ENCODE assay signal across 8 cellular contexts in the genomic region with DNA sequence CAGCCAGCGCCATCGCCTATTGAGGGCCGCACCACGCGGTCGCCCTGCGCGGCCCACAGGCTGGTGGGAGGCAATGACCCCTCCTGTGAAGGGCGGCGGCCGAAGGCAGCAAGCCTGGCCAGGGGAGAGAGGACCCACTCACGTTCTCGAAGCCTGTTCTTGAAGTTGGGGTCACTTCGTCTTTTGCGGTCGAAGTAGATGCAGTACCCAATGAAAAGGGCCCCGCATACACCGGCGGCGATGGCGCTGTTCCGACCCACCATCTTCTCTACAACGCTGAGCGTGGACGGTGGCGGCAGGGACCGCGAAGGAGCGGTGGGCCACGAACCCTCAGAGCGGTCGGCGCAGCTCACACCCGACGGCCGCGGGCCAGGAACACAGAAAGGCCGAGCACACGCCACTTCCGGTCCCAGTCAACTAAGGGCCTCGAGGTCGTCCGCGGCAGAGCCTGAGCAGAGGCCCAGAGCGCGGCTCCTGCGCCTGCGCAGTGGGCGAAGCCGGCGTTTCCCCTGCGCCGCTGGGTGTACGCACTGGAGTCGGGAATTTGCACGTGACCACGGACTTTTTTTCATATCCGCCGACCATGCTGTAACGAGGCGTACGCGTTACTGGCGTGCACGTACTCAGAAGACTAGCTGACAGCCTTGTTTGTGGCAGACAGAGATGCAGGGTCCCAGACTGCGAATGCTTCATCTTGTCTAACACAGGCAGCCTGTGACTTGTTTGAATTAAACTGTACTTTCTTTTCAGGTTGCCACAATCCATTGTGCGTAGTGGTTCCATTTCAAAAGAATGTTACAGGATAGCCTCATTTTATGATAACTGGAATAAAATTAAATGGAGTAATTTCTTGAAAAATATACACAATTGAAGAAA. TPM values are rescaled to one million over a fixed set of nuclear protein-coding genes. Genes with fewer than 3 reads are reported as not detected.
A peak's percentile ranks its signal among the peaks of the same experiment; 100 is the strongest.
DNase-seq lines count a peak whose midpoint lies in the region; ATAC-seq, FAIRE-seq and TF ChIP-seq lines count a peak whose summit lies in the region.

TOMM20 (minus strand) TSS at position 385 of the 876 bp plus-strand sequence; CDS start at position 263, 122 bp downstream.

- no peak within 1 kb of the TSS for H2BK15ac ChIP-seq in H1 (ENCODE audit: low read length)
- H2BK15ac ChIP-seq in mesendoderm (replicated peaks; ENCODE audit: low read depth): no peak within 1 kb of the TSS

- 0 out of 2 replicates have a peak within 1 kb of the TSS, but pooled peaks have one; percentile 72 for H2AFZ ChIP-seq in H1 (ENCODE audit: low read length)

- H4K8ac ChIP-seq in H1 (ENCODE audit: extremely low read depth, insufficient read depth, low read length) (peak within 1 kb of the TSS; percentile 98), mesendoderm (ENCODE audit: low read depth, low read length) (peak within 1 kb of the TSS; percentile 84)

- H3K14ac ChIP-seq in H1 (ENCODE audit: insufficient read length): no peak within 1 kb of the TSS

- peak within 1 kb of the TSS; percentile 92 for H3K56ac ChIP-seq in H1 (replicated peaks; ENCODE audit: insufficient read length, low read depth, low read length)
- H3K56ac ChIP-seq in mesendoderm (ENCODE audit: low read length): peak within 1 kb of the TSS; percentile 99

- H4K91ac ChIP-seq in H1 (replicated peaks; ENCODE audit: insufficient read length, low read length): peak within 1 kb of the TSS; percentile 96

- peaks cover 14 to 20% of the 10 kb centered on the region in 2 experiments for H4K20me1 ChIP-seq in H1 (replicated peaks in 1 of 2; ENCODE audit: control insufficient read depth in 1 of 2, insufficient read depth in 2 of 2, low read length in 2 of 2)

- H4K5ac ChIP-seq in H1 (ENCODE audit: insufficient read length, low read depth, low read length) (peak within 1 kb of the TSS; percentile 96), mesendoderm (ENCODE audit: low read length) (peak within 1 kb of the TSS; percentile 97)

- H2BK120ac ChIP-seq in H1 (replicated peaks; ENCODE audit: low read depth, low read length) (peak within 1 kb of the TSS; percentile 72), mesendoderm (ENCODE audit: low read depth, low read length) (peak within 1 kb of the TSS; percentile 49)

- H3K36me3 ChIP-seq in H1 (ENCODE audit: control insufficient read depth in 2 of 4, insufficient read depth in 4 of 4, low read length in 3 of 4) (peaks cover 2 to 35% (median 9%) of the 10 kb centered on the region in 4 experiments; a peak in 7 of 8 replicates), mesendoderm (ENCODE audit: control insufficient read depth, insufficient read depth, low read length) (peaks cover 3% of the 10 kb centered on the region)

- H3K27me3 ChIP-seq in H1 (replicated peaks in 1 of 4; ENCODE audit: control insufficient read depth in 3 of 4, extremely low read depth in 1 of 4, insufficient read depth in 3 of 4, low read length in 3 of 4): no peaks in the 10 kb centered on the region
- H3K27me3 ChIP-seq in mesendoderm (ENCODE audit: insufficient read depth, low read length, poor library complexity): no peaks in the 10 kb centered on the region

- TF ChIP-seq CTCF in H1 (IDR thresholded peaks at IDR 0.05; ENCODE audit: control extremely low read depth in 1 of 3, insufficient read depth in 1 of 3, low read depth in 1 of 3, low read length in 3 of 3): 0 out of 4 replicates have a peak, but pooled peaks of 1 of the 3 experiments have one; percentile 0

- peaks cover 6% of the 10 kb centered on the region; the same call in 1 of the 2 replicates for H3K23me2 ChIP-seq in H1 (ENCODE audit: low read depth, low read length)

- ATAC-seq in GM21360 (IDR thresholded peaks at IDR 0.05; ENCODE audit: unreplicated experiment): peak; percentile 93

- peak within 1 kb of the TSS; percentile 90 to 99 (median 97) for H3K9ac ChIP-seq in H1 (replicated peaks in 1 of 4; ENCODE audit: extremely low read depth in 1 of 4, low read depth in 3 of 4, low read length in 3 of 4)
- peak within 1 kb of the TSS; percentile 100 for H3K9ac ChIP-seq in mesendoderm (ENCODE audit: low read length)

- POLR2A ChIA-PET in H1 (lab: Charles Lee; ENCODE audit: partially characterized antibody): interaction anchor here (0.6 to 7.1 kb wide), 14 partner anchors 11 to 376 kb away, joined by 3 to 83 read pairs (median 7); partner anchors contain the start of genes B3GALNT2 and RBM34

- H3K4me3 ChIP-seq in H1 (ENCODE audit: extremely low read depth in 1 of 4, insufficient read depth in 2 of 4, low read depth in 3 of 4, low read length in 4 of 4) (peak within 1 kb of the TSS; percentile 81 to 96 (median 90)), mesendoderm (ENCODE audit: low read length) (peak within 1 kb of the TSS; percentile 100)

- H2BK20ac ChIP-seq in H1 (ENCODE audit: low read length): no peak within 1 kb of the TSS

- DNase-seq in COLO829 (ENCODE audit: low spot score) (peak; percentile 99), HT1080 (ENCODE audit: low read depth) (peak; percentile 97), NOMO-1 treated with DMSO at 0.1 percent for 48 hours (lab: John Stamatoyannopoulos, UW; ENCODE audit: unreplicated experiment) (peak; percentile 94), H1 (ENCODE audit: low read depth in 1 of 2, low spot score in 2 of 2) (peak; percentile 95 to 96), mesendoderm (peak; percentile 99)
- peak; percentile 84 to 90 for DNase-seq in activated CD8-positive, alpha-beta memory T cell treated with anti-CD3 and anti-CD28 coated beads for 4 hours (ENCODE audit: low read depth in 2 of 2)
- DNase-seq in stimulated activated CD8-positive, alpha-beta memory T cell treated with anti-CD3 and anti-CD28 coated beads, Interleukin-15, amount 100 ng/mL, for 1 hour (ENCODE audit: low read depth): peak; percentile 75

- WGBS in H1 (ENCODE audit: extremely low coverage in 1 of 2, insufficient coverage in 1 of 2, insufficient read length in 1 of 2, insufficient replicate concordance in 2 of 2, low coverage in 1 of 2, low lambda C conversion rate in 2 of 2, missing lambda C conversion rate in 1 of 2), 2 experiments: 4% methylated on average over 56 of the region's 67 CpGs; no CpG with 5 or more reads in 1 of the 2 experiments
- no CpG with 5 or more reads among the region's 67 CpGs for WGBS in mesendoderm (ENCODE audit: extremely low coverage, insufficient coverage, low lambda C conversion rate)

- peaks cover 39 to 50% of the 10 kb centered on the region in 2 experiments for H3K79me2 ChIP-seq in H1 (ENCODE audit: control insufficient read depth in 1 of 2, insufficient read depth in 2 of 2, low read length in 2 of 2)
- peaks cover 47% of the 10 kb centered on the region for H3K79me2 ChIP-seq in mesendoderm (ENCODE audit: control insufficient read depth, insufficient read depth, low read length)

- no peaks in the 10 kb centered on the region for H3K79me1 ChIP-seq in H1 (ENCODE audit: low read depth, low read length)
- H3K79me1 ChIP-seq in mesendoderm (ENCODE audit: low read length): no peaks in the 10 kb centered on the region

- TF ChIP-seq EP300 in H1 (IDR thresholded peaks at IDR 0.05; ENCODE audit: borderline replicate concordance in 1 of 2, low read depth in 2 of 2, low read length in 2 of 2): no peak

- H3K23ac ChIP-seq in H1 (ENCODE audit: insufficient read length): no peak within 1 kb of the TSS
- H3K23ac ChIP-seq in mesendoderm (ENCODE audit: low read length): peak within 1 kb of the TSS; percentile 98

- H3K9me3 ChIP-seq in H1 (ENCODE audit: insufficient read depth in 2 of 2, low read depth in 1 of 2, low read length in 1 of 2): no peaks in the 10 kb centered on the region

- H3K4me2 ChIP-seq in H1 (ENCODE audit: insufficient read depth in 1 of 2, low read depth in 2 of 2, low read length in 2 of 2): peak within 1 kb of the TSS; percentile 77
- peak within 1 kb of the TSS; percentile 93 for H3K4me2 ChIP-seq in mesendoderm (ENCODE audit: low read length)

- H2BK5ac ChIP-seq in H1 (ENCODE audit: low read depth, low read length) (peak within 1 kb of the TSS; percentile 99), mesendoderm (ENCODE audit: low read length) (peak within 1 kb of the TSS; percentile 99)

- FAIRE-seq in H1 (lab: Jason Lieb, UNC): no peak

- H3K4ac ChIP-seq in H1 (replicated peaks; ENCODE audit: insufficient read length, low read depth, low read length) (peak within 1 kb of the TSS; percentile 19), mesendoderm (ENCODE audit: low read depth, low read length) (peak within 1 kb of the TSS; percentile 97)

- no peak for TF ChIP-seq RAD21 in H1 (IDR thresholded peaks at IDR 0.05 in 1 of 2, conservative IDR thresholded peaks at IDR 0.05 in 1 of 2; ENCODE audit: low read depth in 2 of 2, low read length in 2 of 2)

- CTCF ChIA-PET in H1 (lab: Charles Lee; ENCODE audit: partially characterized antibody): no interaction called here

- peak within 1 kb of the TSS; percentile 96 for H3K27ac ChIP-seq in H1 (ENCODE audit: low read depth, low read length)
- H3K27ac ChIP-seq in mesendoderm (ENCODE audit: low read depth, low read length): peak within 1 kb of the TSS; percentile 81

- H2BK12ac ChIP-seq in H1 (ENCODE audit: low read depth, low read length): peak within 1 kb of the TSS; percentile 77; the same call in 1 of the 2 replicates

- peaks cover 0 to 6% (median 3%) of the 10 kb centered on the region in 4 experiments; a peak in 5 of 7 replicates for H3K4me1 ChIP-seq in H1 (replicated peaks in 1 of 4; ENCODE audit: control insufficient read depth in 3 of 4, insufficient read depth in 4 of 4, low read length in 3 of 4)
- H3K4me1 ChIP-seq in mesendoderm (ENCODE audit: control insufficient read depth, low read depth, low read length): no peaks in the 10 kb centered on the region

- H2AK5ac ChIP-seq in H1 (ENCODE audit: low read depth, low read length) (peak within 1 kb of the TSS; percentile 88; the same call in 1 of the 2 replicates), mesendoderm (ENCODE audit: low read length) (peak within 1 kb of the TSS; percentile 64)

- H3K18ac ChIP-seq in H1 (ENCODE audit: extremely low read depth, low read length): peak within 1 kb of the TSS; percentile 97
- H3K18ac ChIP-seq in mesendoderm (ENCODE audit: low read length): peak within 1 kb of the TSS; percentile 97

- TF ChIP-seq POLR2A in H1 (IDR thresholded peaks at IDR 0.05; ENCODE audit: control extremely low read depth in 1 of 2, low read depth in 2 of 2, low read length in 2 of 2): peak; percentile 91 to 98

RNA-seq across cellular contexts. Expression of gene TOMM20, which starts in this region (rescaled TPM):
- total RNA-seq in HT1080 (2014; rRNA removed; shearing (Covaris generic)): 86.0 and 108 TPM in 2 replicates
- 197 and 237 TPM in 2 replicates for polyA plus RNA-seq in HT1080 (2015; cell fraction: cytosol; rRNA removed)
- 94.0 and 111 TPM in 2 replicates for polyA plus RNA-seq in HT1080 (2015; cell fraction: nucleus; rRNA removed)
- total RNA-seq in H1 (2021; fragmentation: NEBNext Ultra II Directional; extraction: Animal tissue kit (Norgen Biotek cat#: 25700)): 151 and 168 TPM in 2 replicates
- 47.7 and 71.4 TPM in 2 replicates for polyA plus RNA-seq in H1 (2011; rRNA removed)
- polyA plus RNA-seq in H1 (2011; cell fraction: cytosol; rRNA removed): 86.5 TPM
- 36.5 TPM for polyA plus RNA-seq in H1 (2011; cell fraction: nucleus; rRNA removed)
- 133 to 185 TPM (median 146 TPM) in 4 replicates for polyA plus RNA-seq in H1 (2012, experiment 1 of 2)
- polyA plus RNA-seq in H1 (2012, experiment 2 of 2): 19.4 TPM
- polyA plus RNA-seq in H1 (2013, experiment 1 of 2): 134 TPM
- polyA plus RNA-seq in H1 (2013, experiment 2 of 2): 156 TPM
- polyA minus RNA-seq in H1 (2011; rRNA and poly(A)+ RNA removed): 74.6 and 94.4 TPM in 2 replicates
- 67.5 TPM for polyA minus RNA-seq in H1 (2011; cell fraction: cytosol; rRNA and poly(A)+ RNA removed)
- polyA minus RNA-seq in H1 (2011; cell fraction: nucleus; rRNA and poly(A)+ RNA removed): 68.5 TPM
- polyA plus RNA-seq in mesendoderm (2013, experiment 1 of 2): 153 TPM
- 146 TPM for polyA plus RNA-seq in mesendoderm (2013, experiment 2 of 2)

Comparison
In these comparisons a context has a peak if more than half of its experiments do, and no peak if none do; other contexts are left out.
1. Peak in every context shown above with its lines: DNase-seq, ATAC-seq, H3K4me3 ChIP-seq and H3K27ac ChIP-seq.